20 cellular contexts compared by ENCODE assay signal in genomic region chr16:31086629-31086906, GRCh38.
"Had no signal": no experiment of that assay in that cellular context is flagged by ENCODE, and none has a peak within 500 bp of the region (broad histone marks: within the 10 kb centered on the region; RNA-seq: fewer than 3 reads in every experiment).

No MANE protein-coding gene starts in this region.

- H3K9me3 Mint-ChIP-seq: activated CD4-positive, alpha-beta T cell treated with anti-CD3 and anti-CD28 coated beads, Interleukin-2, amount 10 ng/mL, durations not matched to agents 24 days and 14 days; activated naive CD8-positive, alpha-beta T cell treated with anti-CD3 and anti-CD28 coated beads, Interleukin-2, amount 10 ng/mL, durations not matched to agents 7 days and 5 days; WTC11 had no signal

- H3K4me3 Mint-ChIP-seq: activated CD4-positive, alpha-beta T cell treated with anti-CD3 and anti-CD28 coated beads, Interleukin-2, amount 10 ng/mL, durations not matched to agents 24 days and 14 days; activated naive CD8-positive, alpha-beta T cell treated with anti-CD3 and anti-CD28 coated beads, Interleukin-2, amount 10 ng/mL, durations not matched to agents 7 days and 5 days; T-helper 17 cell; WTC11 had no signal

- H3K27ac Mint-ChIP-seq: activated CD4-positive, alpha-beta T cell treated with anti-CD3 and anti-CD28 coated beads, Interleukin-2, amount 10 ng/mL, durations not matched to agents 24 days and 14 days; activated naive CD8-positive, alpha-beta T cell treated with anti-CD3 and anti-CD28 coated beads, Interleukin-2, amount 10 ng/mL, durations not matched to agents 7 days and 5 days; T-helper 17 cell had no signal

- H3K27me3 Mint-ChIP-seq: activated CD4-positive, alpha-beta T cell treated with anti-CD3 and anti-CD28 coated beads, Interleukin-2, amount 10 ng/mL, durations not matched to agents 24 days and 14 days; activated naive CD8-positive, alpha-beta T cell treated with anti-CD3 and anti-CD28 coated beads, Interleukin-2, amount 10 ng/mL, durations not matched to agents 7 days and 5 days; T-helper 17 cell had no signal

- H3K4me1 Mint-ChIP-seq: WTC11 had no signal

- DNase-seq: activated CD4-positive, alpha-beta T cell treated with anti-CD3 and anti-CD28 coated beads, Interleukin-2, amount 10 ng/mL, durations not matched to agents 24 days and 14 days; activated CD4-positive, alpha-beta T cell treated with anti-CD3 and anti-CD28 coated beads, Interleukin-2, amount 50 U/mL, for 48 hours; activated CD4-positive, CD25-positive, alpha-beta regulatory T cell treated with anti-CD3 and anti-CD28 coated beads, Interleukin-2, amount 50 U/mL, for 72 hours; activated naive CD4-positive, alpha-beta T cell treated with anti-CD3 and anti-CD28 coated beads, Interleukin-2, amount 50 U/mL, for 16 hours; activated naive CD8-positive, alpha-beta T cell treated with anti-CD3 and anti-CD28 coated beads, Interleukin-2, amount 10 ng/mL, durations not matched to agents 7 days and 5 days; activated T-cell treated with anti-CD3 and anti-CD28 coated beads for 4 hours; central memory CD4-positive, alpha-beta T cell; KG1; NCI-H1048; NCI-H146; NCI-H187 treated with DMSO at 0.1 percent for 48 hours; NCI-H2171; NCI-H2227 treated with DMSO at 0.1 percent for 48 hours; NCI-H446 treated with DMSO at 0.1 percent for 48 hours; NCI-H524 treated with DMSO at 0.1 percent for 48 hours; NCI-H748 treated with DMSO at 0.1 percent for 48 hours; Right ventricle myocardium superior; T-helper 17 cell; T-helper 9 cell had no signal

- ATAC-seq: T-helper 17 cell, WTC11 had no signal
